ENCODE assay signal across 19 cellular contexts in the genomic region with DNA sequence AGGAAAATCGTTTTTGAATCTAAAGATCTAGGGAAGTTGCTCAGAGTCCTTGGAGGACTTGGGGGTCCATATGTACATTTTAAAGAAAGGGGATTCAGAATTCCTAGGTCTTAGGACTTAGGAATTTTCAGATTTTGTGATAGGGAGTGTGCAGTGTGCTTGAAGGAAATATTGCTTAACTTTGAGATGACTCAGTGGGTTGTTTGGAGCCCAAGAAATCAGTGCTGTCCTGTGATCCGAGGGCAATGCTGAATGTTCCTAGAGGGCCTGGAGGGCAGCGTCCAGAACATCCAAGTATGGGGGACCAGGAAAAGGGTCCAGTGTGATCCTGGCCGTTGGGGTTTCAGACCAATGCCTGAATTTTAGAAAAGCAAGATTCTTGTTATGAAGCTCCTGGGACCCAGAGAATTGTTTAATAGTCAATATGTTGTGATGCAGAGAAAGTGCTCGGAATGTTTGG. TPM values are rescaled to one million over a fixed set of nuclear protein-coding genes. Genes with fewer than 3 reads are reported as not detected.
DNase-seq lines count a peak whose midpoint lies in the region; FAIRE-seq and TF ChIP-seq lines count a peak whose summit lies in the region.
"Had no signal": no experiment of that assay in that cellular context is flagged by ENCODE, and none has a peak within 500 bp of the region (broad histone marks: within the 10 kb centered on the region; RNA-seq: fewer than 3 reads in every experiment).

No MANE protein-coding gene starts in this region.

- H3K9ac ChIP-seq in astrocyte (ENCODE audit: low read length), result no peak overlapping the region

- no peaks in the 10 kb centered on the region for H3K9me3 ChIP-seq in astrocyte (ENCODE audit: insufficient read depth, low read depth, low read length)
- H3K9me3 ChIP-seq: thyroid gland had no signal

- H3K27me3 Mint-ChIP-seq in astrocyte (ENCODE audit: low read depth, unreplicated experiment), result peaks cover 61% of the 10 kb centered on the region

- H3K4me3 Mint-ChIP-seq in astrocyte (ENCODE audit: unreplicated experiment), result no peak overlapping the region
- H3K4me3 Mint-ChIP-seq: activated CD4-positive, alpha-beta memory T cell treated with anti-CD3 and anti-CD28 coated beads, Interleukin-2, amount 10 ng/mL, durations not matched to agents 7 days and 5 days had no signal

- no peak for TF ChIP-seq POLR2A in H54 (IDR thresholded peaks at IDR 0.05; ENCODE audit: low read depth, low read length)

- no peak overlapping the region for H3K27ac Mint-ChIP-seq in astrocyte (ENCODE audit: unreplicated experiment)
- H3K27ac Mint-ChIP-seq: activated CD4-positive, alpha-beta memory T cell treated with anti-CD3 and anti-CD28 coated beads, Interleukin-2, amount 10 ng/mL, durations not matched to agents 7 days and 5 days had no signal

- peak; percentile 25 for DNase-seq in AG10803 (ENCODE audit: low read depth)
- peak; percentile 89 for DNase-seq in H54 (ENCODE audit: insufficient read length, low spot score)
- peak; percentile 6 for DNase-seq in astrocyte (ENCODE audit: low read depth)
- peak; percentile 58 for DNase-seq in iris pigment epithelial cell (ENCODE audit: low read depth)
- no peak for DNase-seq in HEK293T (ENCODE audit: extremely low spot score)
- no peak for DNase-seq in stimulated activated CD4-positive, alpha-beta T cell treated with anti-CD3 and anti-CD28 coated beads, Interleukin-4, amount 100 ng/mL, for 4 hours
- no peak for DNase-seq in DMS53 (lab: John Stamatoyannopoulos, UW)
- no peak for DNase-seq in DMS79 treated with DMSO at 0.1 percent for 48 hours (lab: John Stamatoyannopoulos, UW)
- DNase-seq: activated gamma-delta T cell; effector CD8-positive, alpha-beta T cell; glutamatergic neuron; kidney; NCI-H1105 treated with DMSO at 0.1 percent for 48 hours; NK-92 treated with Interleukin-12 subunit alpha and Interleukin-12 subunit beta, amount 100 ng/mL, for 24 hours; thyroid gland had no signal

- H3K27me3 ChIP-seq in astrocyte (ENCODE audit: insufficient read depth, low read length), result peaks cover 71% of the 10 kb centered on the region

- no peaks in the 10 kb centered on the region for H3K9me3 Mint-ChIP-seq in astrocyte (ENCODE audit: unreplicated experiment)
- H3K9me3 Mint-ChIP-seq: activated CD4-positive, alpha-beta memory T cell treated with anti-CD3 and anti-CD28 coated beads, Interleukin-2, amount 10 ng/mL, durations not matched to agents 7 days and 5 days had no signal

- no peak overlapping the region for H2AFZ ChIP-seq in astrocyte (ENCODE audit: low read depth, low read length)

- no peaks in the 10 kb centered on the region for H3K36me3 Mint-ChIP-seq in astrocyte (ENCODE audit: low read depth, unreplicated experiment)

- H3K36me3 ChIP-seq in astrocyte (ENCODE audit: insufficient read depth, low read length), result no peaks in the 10 kb centered on the region
- H3K36me3 ChIP-seq: thyroid gland had no signal

- no peaks in the 10 kb centered on the region for H3K4me1 Mint-ChIP-seq in astrocyte (ENCODE audit: low read depth, unreplicated experiment)

- TF ChIP-seq CTCF in AG10803 (conservative IDR thresholded peaks at IDR 0.05; ENCODE audit: low read length), result no peak
- TF ChIP-seq CTCF in astrocyte (IDR thresholded peaks at IDR 0.05; ENCODE audit: insufficient read depth, low read depth, low read length), result no peak

- POLR2A ChIA-PET in HEK293T (lab: Yijun Ruan, JAX), result no interaction called here

- no peaks in the 10 kb centered on the region for H3K79me2 ChIP-seq in astrocyte (ENCODE audit: insufficient read depth, low read length)

- FAIRE-seq in H54 (lab: Jason Lieb, UNC) (peak; percentile 33), astrocyte (lab: Jason Lieb, UNC) (no peak)
- FAIRE-seq: kidney had no signal

- no peaks in the 10 kb centered on the region for H3K4me1 ChIP-seq in astrocyte (ENCODE audit: insufficient read depth, low read length)

- peaks cover 10% of the 10 kb centered on the region for H4K20me1 ChIP-seq in astrocyte (ENCODE audit: insufficient read depth, low read length)

- CTCF ChIA-PET in HEK293T (lab: Yijun Ruan, JAX), result interaction anchor here (0.8 kb wide), 1 partner anchor 490 kb away, joined by 3 read pairs; no protein-coding TSS in a partner anchor

- no peak overlapping the region for H3K4me2 ChIP-seq in astrocyte (ENCODE audit: low read length)

- no peak overlapping the region for H3K27ac ChIP-seq in astrocyte (ENCODE audit: low read depth, low read length)
- H3K27ac ChIP-seq: C4-2B, thyroid gland had no signal

- H3K4me3 ChIP-seq in AG10803 (ENCODE audit: low read length) (no peak overlapping the region), astrocyte (ENCODE audit: insufficient read depth, low read depth, low read length) (no peak overlapping the region)
- H3K4me3 ChIP-seq: thyroid gland had no signal

TF ChIP-seq in HEK293T, 16 proteins besides CTCF, POLR2A, EP300 and RAD21:
- TF ChIP-seq ZNF384 (IDR thresholded peaks at IDR 0.05), result no peak
- TF ChIP-seq SP1 (IDR thresholded peaks at IDR 0.05), result no peak
- TF ChIP-seq, protein P1, sequence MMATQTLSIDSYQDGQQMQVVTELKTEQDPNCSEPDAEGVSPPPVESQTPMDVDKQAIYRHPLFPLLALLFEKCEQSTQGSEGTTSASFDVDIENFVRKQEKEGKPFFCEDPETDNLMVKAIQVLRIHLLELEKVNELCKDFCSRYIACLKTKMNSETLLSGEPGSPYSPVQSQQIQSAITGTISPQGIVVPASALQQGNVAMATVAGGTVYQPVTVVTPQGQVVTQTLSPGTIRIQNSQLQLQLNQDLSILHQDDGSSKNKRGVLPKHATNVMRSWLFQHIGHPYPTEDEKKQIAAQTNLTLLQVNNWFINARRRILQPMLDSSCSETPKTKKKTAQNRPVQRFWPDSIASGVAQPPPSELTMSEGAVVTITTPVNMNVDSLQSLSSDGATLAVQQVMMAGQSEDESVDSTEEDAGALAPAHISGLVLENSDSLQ (IDR thresholded peaks at IDR 0.05), result no peak
- no peak for TF ChIP-seq FOXK2 (IDR thresholded peaks at IDR 0.05)
- TF ChIP-seq FOXA1 (IDR thresholded peaks at IDR 0.05), result no peak
- no peak for TF ChIP-seq FOXM1 (IDR thresholded peaks at IDR 0.05; ENCODE audit: borderline replicate concordance)
- no peak for TF ChIP-seq ARNT (IDR thresholded peaks at IDR 0.05)
- TF ChIP-seq BHLHE40 (IDR thresholded peaks at IDR 0.05; ENCODE audit: borderline replicate concordance), result no peak
- TF ChIP-seq L3MBTL2 (conservative IDR thresholded peaks at IDR 0.05), result no peak
- TF ChIP-seq ELF4 (IDR thresholded peaks at IDR 0.05), result no peak
- TF ChIP-seq CTBP1 (IDR thresholded peaks at IDR 0.05; ENCODE audit: borderline replicate concordance), result no peak
- no peak for TF ChIP-seq SUZ12 (IDR thresholded peaks at IDR 0.05)
- TF ChIP-seq LEF1 (IDR thresholded peaks at IDR 0.05; ENCODE audit: borderline replicate concordance), result no peak
- no peak for TF ChIP-seq NFRKB (IDR thresholded peaks at IDR 0.05)
- no peak for TF ChIP-seq TARDBP (IDR thresholded peaks at IDR 0.05)
- TF ChIP-seq HDGF (IDR thresholded peaks at IDR 0.05; ENCODE audit: borderline replicate concordance), result no peak

RNA-seq across cellular contexts. Expression of a gene that starts 3.1 kb away (rescaled TPM):
- total RNA-seq in astrocyte, result 188 and 209 TPM in 2 replicates

RNA-seq across cellular contexts. Expression of a gene that starts 18.7 kb away (rescaled TPM):
- total RNA-seq in astrocyte, result not detected in 2 replicates
- total RNA-seq: activated CD4-positive, alpha-beta memory T cell treated with anti-CD3 and anti-CD28 coated beads, Interleukin-2, amount 10 ng/mL, durations not matched to agents 7 days and 5 days; kidney; posterior vena cava; SK-MEL-5; thyroid gland had no signal

RNA-seq across cellular contexts. Expression of a gene that starts 29.3 kb away (rescaled TPM):
- not detected in 2 replicates for total RNA-seq in astrocyte
- total RNA-seq: activated CD4-positive, alpha-beta memory T cell treated with anti-CD3 and anti-CD28 coated beads, Interleukin-2, amount 10 ng/mL, durations not matched to agents 7 days and 5 days; kidney; SK-MEL-5; thyroid gland had no signal

Comparison
In these comparisons a context has a peak if more than half of its experiments do, and no peak if none do; other contexts are left out.
1. DNase-seq: peak in AG10803 (single experiment), H54 (single experiment), astrocyte (single experiment) and iris pigment epithelial cell (single experiment); none in HEK293T (single experiment), stimulated activated CD4-positive, alpha-beta T cell treated with anti-CD3 and anti-CD28 coated beads, Interleukin-4, amount 100 ng/mL, for 4 hours (0 of 2), DMS53 (single experiment) and DMS79 treated with DMSO at 0.1 percent for 48 hours (single experiment).